In the genomic region with DNA sequence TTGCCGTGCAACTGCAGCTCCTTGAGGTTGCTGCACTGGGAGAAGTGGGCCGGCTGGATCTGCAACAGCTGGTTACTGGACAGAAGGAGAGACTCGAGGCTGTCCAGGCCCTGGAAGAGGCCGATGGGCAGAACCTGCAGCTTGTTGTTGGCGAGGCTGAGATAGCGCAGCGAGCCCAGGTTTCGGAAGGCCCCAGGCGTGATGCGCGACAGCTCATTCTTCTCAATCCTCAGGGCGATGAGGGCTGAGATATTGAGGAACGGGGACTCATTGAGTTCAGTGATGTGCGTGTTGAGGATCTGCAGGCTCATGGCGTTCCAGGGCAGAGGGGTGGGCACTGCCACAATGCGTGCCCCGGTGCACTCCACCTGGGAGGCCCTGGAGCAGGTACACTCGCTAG, we compare ENCODE assay signal across 2 cellular contexts.
TF ChIP-seq lines count a peak whose summit lies in the region.

No MANE protein-coding gene starts in this region.

TF ChIP-seq in IMR-90, 13 proteins besides CTCF, POLR2A, EP300 and RAD21:
- TF ChIP-seq SMC3 (IDR thresholded peaks at IDR 0.05; ENCODE audit: low read depth, low read length) (no peak), RCOR1 (IDR thresholded peaks at IDR 0.05; ENCODE audit: insufficient replicate concordance, low read length) (no peak), RFX5 (IDR thresholded peaks at IDR 0.05; ENCODE audit: low read depth, low read length) (no peak), NFE2L2 (IDR thresholded peaks at IDR 0.05; ENCODE audit: low read depth, low read length) (no peak), BHLHE40 (IDR thresholded peaks at IDR 0.05; ENCODE audit: low read depth, low read length) (no peak), MXI1 (IDR thresholded peaks at IDR 0.05; ENCODE audit: borderline replicate concordance, low read depth, low read length) (no peak), MAZ (IDR thresholded peaks at IDR 0.05; ENCODE audit: borderline replicate concordance, low read depth, low read length) (no peak), CEBPB (IDR thresholded peaks at IDR 0.05; ENCODE audit: low read depth, low read length) (no peak)
- TF ChIP-seq, protein P1, sequence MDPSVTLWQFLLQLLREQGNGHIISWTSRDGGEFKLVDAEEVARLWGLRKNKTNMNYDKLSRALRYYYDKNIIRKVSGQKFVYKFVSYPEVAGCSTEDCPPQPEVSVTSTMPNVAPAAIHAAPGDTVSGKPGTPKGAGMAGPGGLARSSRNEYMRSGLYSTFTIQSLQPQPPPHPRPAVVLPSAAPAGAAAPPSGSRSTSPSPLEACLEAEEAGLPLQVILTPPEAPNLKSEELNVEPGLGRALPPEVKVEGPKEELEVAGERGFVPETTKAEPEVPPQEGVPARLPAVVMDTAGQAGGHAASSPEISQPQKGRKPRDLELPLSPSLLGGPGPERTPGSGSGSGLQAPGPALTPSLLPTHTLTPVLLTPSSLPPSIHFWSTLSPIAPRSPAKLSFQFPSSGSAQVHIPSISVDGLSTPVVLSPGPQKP (IDR thresholded peaks at IDR 0.05; ENCODE audit: borderline replicate concordance, low read depth, low read length) = no peak

TF ChIP-seq in HepG2, 621 proteins besides CTCF, POLR2A, EP300 and RAD21:
- no peak for TF ChIP-seq ZNF496 (CRISPR knock-in tag; IDR thresholded peaks at IDR 0.05; ENCODE audit: insufficient replicate concordance)
- no peak for TF ChIP-seq ZFAT (CRISPR knock-in tag; conservative IDR thresholded peaks at IDR 0.05)
- TF ChIP-seq MAFF (IDR thresholded peaks at IDR 0.05; ENCODE audit: low read depth, low read length) = no peak
- no peak for TF ChIP-seq TSC22D2 (CRISPR knock-in tag; IDR thresholded peaks at IDR 0.05; ENCODE audit: borderline replicate concordance)
- TF ChIP-seq, protein P2, sequence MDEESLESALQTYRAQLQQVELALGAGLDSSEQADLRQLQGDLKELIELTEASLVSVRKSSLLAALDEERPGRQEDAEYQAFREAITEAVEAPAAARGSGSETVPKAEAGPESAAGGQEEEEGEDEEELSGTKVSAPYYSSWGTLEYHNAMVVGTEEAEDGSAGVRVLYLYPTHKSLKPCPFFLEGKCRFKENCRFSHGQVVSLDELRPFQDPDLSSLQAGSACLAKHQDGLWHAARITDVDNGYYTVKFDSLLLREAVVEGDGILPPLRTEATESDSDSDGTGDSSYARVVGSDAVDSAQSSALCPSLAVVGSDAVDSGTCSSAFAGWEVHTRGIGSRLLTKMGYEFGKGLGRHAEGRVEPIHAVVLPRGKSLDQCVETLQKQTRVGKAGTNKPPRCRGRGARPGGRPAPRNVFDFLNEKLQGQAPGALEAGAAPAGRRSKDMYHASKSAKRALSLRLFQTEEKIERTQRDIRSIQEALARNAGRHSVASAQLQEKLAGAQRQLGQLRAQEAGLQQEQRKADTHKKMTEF (CRISPR knock-in tag; IDR thresholded peaks at IDR 0.05) = no peak
- TF ChIP-seq, protein P3, sequence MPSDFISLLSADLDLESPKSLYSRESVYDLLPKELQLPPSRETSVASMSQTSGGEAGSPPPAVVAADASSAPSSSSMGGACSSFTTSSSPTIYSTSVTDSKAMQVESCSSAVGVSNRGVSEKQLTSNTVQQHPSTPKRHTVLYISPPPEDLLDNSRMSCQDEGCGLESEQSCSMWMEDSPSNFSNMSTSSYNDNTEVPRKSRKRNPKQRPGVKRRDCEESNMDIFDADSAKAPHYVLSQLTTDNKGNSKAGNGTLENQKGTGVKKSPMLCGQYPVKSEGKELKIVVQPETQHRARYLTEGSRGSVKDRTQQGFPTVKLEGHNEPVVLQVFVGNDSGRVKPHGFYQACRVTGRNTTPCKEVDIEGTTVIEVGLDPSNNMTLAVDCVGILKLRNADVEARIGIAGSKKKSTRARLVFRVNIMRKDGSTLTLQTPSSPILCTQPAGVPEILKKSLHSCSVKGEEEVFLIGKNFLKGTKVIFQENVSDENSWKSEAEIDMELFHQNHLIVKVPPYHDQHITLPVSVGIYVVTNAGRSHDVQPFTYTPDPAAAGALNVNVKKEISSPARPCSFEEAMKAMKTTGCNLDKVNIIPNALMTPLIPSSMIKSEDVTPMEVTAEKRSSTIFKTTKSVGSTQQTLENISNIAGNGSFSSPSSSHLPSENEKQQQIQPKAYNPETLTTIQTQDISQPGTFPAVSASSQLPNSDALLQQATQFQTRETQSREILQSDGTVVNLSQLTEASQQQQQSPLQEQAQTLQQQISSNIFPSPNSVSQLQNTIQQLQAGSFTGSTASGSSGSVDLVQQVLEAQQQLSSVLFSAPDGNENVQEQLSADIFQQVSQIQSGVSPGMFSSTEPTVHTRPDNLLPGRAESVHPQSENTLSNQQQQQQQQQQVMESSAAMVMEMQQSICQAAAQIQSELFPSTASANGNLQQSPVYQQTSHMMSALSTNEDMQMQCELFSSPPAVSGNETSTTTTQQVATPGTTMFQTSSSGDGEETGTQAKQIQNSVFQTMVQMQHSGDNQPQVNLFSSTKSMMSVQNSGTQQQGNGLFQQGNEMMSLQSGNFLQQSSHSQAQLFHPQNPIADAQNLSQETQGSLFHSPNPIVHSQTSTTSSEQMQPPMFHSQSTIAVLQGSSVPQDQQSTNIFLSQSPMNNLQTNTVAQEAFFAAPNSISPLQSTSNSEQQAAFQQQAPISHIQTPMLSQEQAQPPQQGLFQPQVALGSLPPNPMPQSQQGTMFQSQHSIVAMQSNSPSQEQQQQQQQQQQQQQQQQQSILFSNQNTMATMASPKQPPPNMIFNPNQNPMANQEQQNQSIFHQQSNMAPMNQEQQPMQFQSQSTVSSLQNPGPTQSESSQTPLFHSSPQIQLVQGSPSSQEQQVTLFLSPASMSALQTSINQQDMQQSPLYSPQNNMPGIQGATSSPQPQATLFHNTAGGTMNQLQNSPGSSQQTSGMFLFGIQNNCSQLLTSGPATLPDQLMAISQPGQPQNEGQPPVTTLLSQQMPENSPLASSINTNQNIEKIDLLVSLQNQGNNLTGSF (CRISPR knock-in tag; IDR thresholded peaks at IDR 0.05) = no peak
- TF ChIP-seq, protein P4, sequence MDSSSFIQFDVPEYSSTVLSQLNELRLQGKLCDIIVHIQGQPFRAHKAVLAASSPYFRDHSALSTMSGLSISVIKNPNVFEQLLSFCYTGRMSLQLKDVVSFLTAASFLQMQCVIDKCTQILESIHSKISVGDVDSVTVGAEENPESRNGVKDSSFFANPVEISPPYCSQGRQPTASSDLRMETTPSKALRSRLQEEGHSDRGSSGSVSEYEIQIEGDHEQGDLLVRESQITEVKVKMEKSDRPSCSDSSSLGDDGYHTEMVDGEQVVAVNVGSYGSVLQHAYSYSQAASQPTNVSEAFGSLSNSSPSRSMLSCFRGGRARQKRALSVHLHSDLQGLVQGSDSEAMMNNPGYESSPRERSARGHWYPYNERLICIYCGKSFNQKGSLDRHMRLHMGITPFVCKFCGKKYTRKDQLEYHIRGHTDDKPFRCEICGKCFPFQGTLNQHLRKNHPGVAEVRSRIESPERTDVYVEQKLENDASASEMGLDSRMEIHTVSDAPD (CRISPR knock-in tag; IDR thresholded peaks at IDR 0.05) = no peak
- TF ChIP-seq ZFYVE20 (CRISPR knock-in tag; IDR thresholded peaks at IDR 0.05; ENCODE audit: borderline replicate concordance, low read depth) = no peak
- no peak for TF ChIP-seq SRSF4 (IDR thresholded peaks at IDR 0.05; ENCODE audit: low read depth, low read length, poor library complexity, severe bottlenecking)
- TF ChIP-seq NFE2L2 (IDR thresholded peaks at IDR 0.05; ENCODE audit: low read length) = no peak
- no peak for TF ChIP-seq HNRNPH1 (optimal IDR thresholded peaks at IDR 0.05; ENCODE audit: low read depth, low read length)
- TF ChIP-seq, protein P5, sequence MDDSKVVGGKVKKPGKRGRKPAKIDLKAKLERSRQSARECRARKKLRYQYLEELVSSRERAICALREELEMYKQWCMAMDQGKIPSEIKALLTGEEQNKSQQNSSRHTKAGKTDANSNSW (CRISPR knock-in tag; IDR thresholded peaks at IDR 0.05; ENCODE audit: borderline replicate concordance) = no peak
- no peak for TF ChIP-seq ZNF883 (CRISPR knock-in tag; IDR thresholded peaks at IDR 0.05; ENCODE audit: not compliant biosample characterization)
- TF ChIP-seq ZNF619 (CRISPR knock-in tag; IDR thresholded peaks at IDR 0.05) = no peak
- no peak for TF ChIP-seq HNRNPK (IDR thresholded peaks at IDR 0.05; ENCODE audit: low read depth, low read length, poor library complexity, severe bottlenecking)
- no peak for TF ChIP-seq ZNF879 (CRISPR knock-in tag; IDR thresholded peaks at IDR 0.05)
- TF ChIP-seq HNRNPUL1 (IDR thresholded peaks at IDR 0.05; ENCODE audit: low read depth, low read length) = no peak
- TF ChIP-seq THAP11 (CRISPR knock-in tag; IDR thresholded peaks at IDR 0.05) = no peak
- TF ChIP-seq JUN (CRISPR knock-in tag; IDR thresholded peaks at IDR 0.05) = no peak
- TF ChIP-seq, protein P6, sequence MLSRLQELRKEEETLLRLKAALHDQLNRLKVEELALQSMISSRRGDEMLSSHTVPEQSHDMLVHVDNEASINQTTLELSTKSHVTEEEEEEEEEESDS (CRISPR knock-in tag; IDR thresholded peaks at IDR 0.05; ENCODE audit: borderline replicate concordance) = no peak
